ENCODE assay signal across 8 cellular contexts in genomic region chr2:216108310-216108966, GRCh38. TPM values are rescaled to one million over a fixed set of nuclear protein-coding genes. Genes with fewer than 3 reads are reported as not detected.
DNase-seq lines count a peak whose midpoint lies in the region; ATAC-seq, FAIRE-seq and TF ChIP-seq lines count a peak whose summit lies in the region.

No MANE protein-coding gene starts in this region.

- no peaks in the 10 kb centered on the region for H4K20me1 ChIP-seq in endothelial cell of umbilical vein (replicated peaks; ENCODE audit: control insufficient read depth, extremely low read depth, insufficient read depth, low read length)

- H3K27ac Mint-ChIP-seq in progenitor cell of endocrine pancreas, result peak overlapping the region; percentile 100

- H3K4me1 ChIP-seq in ES-I3 (ENCODE audit: insufficient read depth, low read length), result peaks cover 13% of the 10 kb centered on the region
- peaks cover 19% of the 10 kb centered on the region for H3K4me1 ChIP-seq in endothelial cell of umbilical vein (ENCODE audit: control insufficient read depth, extremely low read depth, insufficient read depth, low read length)

- CTCF ChIA-PET in endothelial cell of umbilical vein (lab: Charles Lee), result interaction anchor here (0.6 to 2.4 kb wide), 3 partner anchors 74 to 559 kb away, joined by 3 to 8 read pairs (median 3); no protein-coding TSS in a partner anchor

- peaks cover 12% of the 10 kb centered on the region for H3K36me3 Mint-ChIP-seq in progenitor cell of endocrine pancreas (ENCODE audit: insufficient read depth)

- H3K79me2 ChIP-seq in endothelial cell of umbilical vein (ENCODE audit: control insufficient read depth, insufficient read depth, low read length), result peaks cover 39% of the 10 kb centered on the region

- peak overlapping the region; percentile 10 for H3K27ac ChIP-seq in endothelial cell of umbilical vein (ENCODE audit: insufficient read depth, low read depth, low read length)

- ATAC-seq in HG02798 (IDR thresholded peaks at IDR 0.05; ENCODE audit: poor library complexity, unreplicated experiment) (no peak), HG02885 (IDR thresholded peaks at IDR 0.05; ENCODE audit: poor library complexity, unreplicated experiment) (no peak)

- H3K9me3 ChIP-seq in ES-I3 (ENCODE audit: control insufficient read depth, insufficient read depth, low read length), result no peaks in the 10 kb centered on the region
- no peaks in the 10 kb centered on the region for H3K9me3 ChIP-seq in endothelial cell of umbilical vein (replicated peaks; ENCODE audit: control insufficient read depth, insufficient read depth, low read length)

- no peak for TF ChIP-seq POLR2A in endothelial cell of umbilical vein (IDR thresholded peaks at IDR 0.05; ENCODE audit: low read depth, low read length)

- no peak for TF ChIP-seq CTCF in endothelial cell of umbilical vein (IDR thresholded peaks at IDR 0.05; ENCODE audit: extremely low read depth in 1 of 2, insufficient read depth in 1 of 2, low read depth in 1 of 2, low read length in 2 of 2)
- TF ChIP-seq CTCF in progenitor cell of endocrine pancreas (IDR thresholded peaks at IDR 0.05; ENCODE audit: unreplicated experiment), result no peak

- H3K9ac ChIP-seq in ES-I3 (ENCODE audit: low read depth, low read length) (peak overlapping the region; percentile 45), endothelial cell of umbilical vein (replicated peaks; ENCODE audit: extremely low read depth, insufficient read depth, low read length) (peak overlapping the region; percentile 100)

- peak overlapping the region; percentile 99 for H3K4me3 Mint-ChIP-seq in progenitor cell of endocrine pancreas (ENCODE audit: low read depth)

- peak overlapping the region; percentile 52 for H3K4me2 ChIP-seq in endothelial cell of umbilical vein (ENCODE audit: insufficient read depth, low read length)

- H3K9me1 ChIP-seq in endothelial cell of umbilical vein (replicated peaks; ENCODE audit: control insufficient read depth, extremely low read depth, insufficient read depth, low read length), result no peaks in the 10 kb centered on the region

- POLR2A ChIA-PET in endothelial cell of umbilical vein (lab: Charles Lee), result no interaction called here

- H3K4me3 ChIP-seq in endothelial cell of umbilical vein (replicated peaks in 1 of 3; ENCODE audit: insufficient read depth in 1 of 3, low read depth in 1 of 3, low read length in 3 of 3), result peak overlapping the region in 2 of 3 experiments; percentile 41 to 85

- dilution Hi-C loops in endothelial cell of umbilical vein (cut with MboI; ENCODE audit: extremely low pct_ligation_motif_present, low sequenced_read_pairs), result no loop called here

- DNase-seq in OCI-M1 (lab: John Stamatoyannopoulos, UW) (peak; percentile 41), endothelial cell of umbilical vein (ENCODE audit: low read depth, low spot score) (no peak), progenitor cell of endocrine pancreas (ENCODE audit: low spot score, unreplicated experiment) (no peak), nucleus accumbens (lab: John Stamatoyannopoulos, UW) (no peak)
- no peak for DNase-seq in stimulated activated CD4-positive, alpha-beta T cell treated with anti-CD3 and anti-CD28 coated beads, Interleukin-2, amount 100 ng/mL, for 48 hours

- peaks cover 5% of the 10 kb centered on the region in 2 experiments for H3K27me3 ChIP-seq in endothelial cell of umbilical vein (ENCODE audit: control insufficient read depth in 2 of 2, insufficient read depth in 2 of 2, low read length in 2 of 2)

- peaks cover 45% of the 10 kb centered on the region for H3K4me1 Mint-ChIP-seq in progenitor cell of endocrine pancreas (ENCODE audit: low read depth)

- no peaks in the 10 kb centered on the region for H3K27me3 Mint-ChIP-seq in progenitor cell of endocrine pancreas

- peaks cover 31% of the 10 kb centered on the region for H3K36me3 ChIP-seq in ES-I3 (ENCODE audit: insufficient read depth, low read length)
- peaks cover 7 to 18% of the 10 kb centered on the region in 2 experiments for H3K36me3 ChIP-seq in endothelial cell of umbilical vein (ENCODE audit: control insufficient read depth in 2 of 2, extremely low read depth in 1 of 2, insufficient read depth in 2 of 2, low read length in 2 of 2)

- H2AFZ ChIP-seq in endothelial cell of umbilical vein (ENCODE audit: low read depth, low read length), result peak overlapping the region; percentile 18

- no peak for FAIRE-seq in endothelial cell of umbilical vein (lab: Jason Lieb, UNC)

- intact Hi-C loops in endothelial cell of umbilical vein (cut with micrococcal nuclease), result no loop called here

- H3K9me3 Mint-ChIP-seq in progenitor cell of endocrine pancreas (ENCODE audit: low read depth), result no peaks in the 10 kb centered on the region

- BruUV-seq in endothelial cell of umbilical vein (replicated peaks; lab: Mats Ljungman, UMichigan), result TSS peak; percentile 99

TF ChIP-seq in endothelial cell of umbilical vein, 7 proteins besides CTCF, POLR2A, EP300 and RAD21:
- TF ChIP-seq POLR2AphosphoS5 (IDR thresholded peaks at IDR 0.05; ENCODE audit: insufficient read depth, low read depth, low read length) (no peak), MAX (IDR thresholded peaks at IDR 0.05; ENCODE audit: insufficient read depth, insufficient read length) (no peak), MYC (IDR thresholded peaks at IDR 0.05; ENCODE audit: low read depth, low read length) (no peak), JUN (IDR thresholded peaks at IDR 0.05; ENCODE audit: borderline replicate concordance, insufficient read depth, insufficient read length, low read depth) (no peak), EZH2 (IDR thresholded peaks at IDR 0.05; ENCODE audit: borderline replicate concordance, low read depth, low read length, severe bottlenecking) (no peak), FOS (IDR thresholded peaks at IDR 0.05; ENCODE audit: borderline replicate concordance, insufficient read depth, low read length) (no peak), GATA2 (IDR thresholded peaks at IDR 0.05; ENCODE audit: insufficient read depth, insufficient read length, low read depth, low read length) (no peak)

RNA-seq across cellular contexts. Expression of gene XRCC5, which starts 0.7 kb away (rescaled TPM):
- total RNA-seq in endothelial cell of umbilical vein, result 313 and 319 TPM in 2 replicates
- 177 and 267 TPM in 2 replicates for polyA plus RNA-seq in endothelial cell of umbilical vein
- polyA plus RNA-seq in endothelial cell of umbilical vein (2011; cell fraction: cytosol; rRNA removed), result 201 and 238 TPM in 2 replicates
- 228 and 252 TPM in 2 replicates for polyA plus RNA-seq in endothelial cell of umbilical vein (2011; cell fraction: nucleus; rRNA removed)
- polyA plus RNA-seq in endothelial cell of umbilical vein (2012), result 235 and 329 TPM in 2 replicates
- polyA minus RNA-seq in endothelial cell of umbilical vein, result 729 and 798 TPM in 2 replicates
- polyA minus RNA-seq in endothelial cell of umbilical vein (2011; cell fraction: cytosol; rRNA and poly(A)+ RNA removed), result 124 TPM
- polyA minus RNA-seq in endothelial cell of umbilical vein (2011; cell fraction: nucleus; rRNA and poly(A)+ RNA removed), result 257 and 399 TPM in 2 replicates
- total RNA-seq in progenitor cell of endocrine pancreas, result 378 and 386 TPM in 2 replicates

RNA-seq across cellular contexts. Expression of gene TMEM169, which starts 26.7 kb away (rescaled TPM):
- total RNA-seq in endothelial cell of umbilical vein, result 0.20 TPM in 1 of 2 replicates, not detected in the other
- polyA plus RNA-seq in endothelial cell of umbilical vein, result not detected in 2 replicates
- not detected in 2 replicates for polyA plus RNA-seq in endothelial cell of umbilical vein (2011; cell fraction: cytosol; rRNA removed)
- polyA plus RNA-seq in endothelial cell of umbilical vein (2011; cell fraction: nucleus; rRNA removed), result not detected in 2 replicates
- 0.07 and 0.18 TPM in 2 replicates for polyA plus RNA-seq in endothelial cell of umbilical vein (2012)
- not detected in 2 replicates for polyA minus RNA-seq in endothelial cell of umbilical vein
- polyA minus RNA-seq in endothelial cell of umbilical vein (2011; cell fraction: cytosol; rRNA and poly(A)+ RNA removed), result not detected
- polyA minus RNA-seq in endothelial cell of umbilical vein (2011; cell fraction: nucleus; rRNA and poly(A)+ RNA removed), result not detected in 2 replicates
- total RNA-seq in progenitor cell of endocrine pancreas, result 3.6 and 3.8 TPM in 2 replicates

RNA-seq across cellular contexts. Expression of gene PECR, which starts 26.8 kb away (rescaled TPM):
- total RNA-seq in endothelial cell of umbilical vein (5.4 and 6.2 TPM in 2 replicates), progenitor cell of endocrine pancreas (14.2 and 14.8 TPM in 2 replicates)
- 4.1 and 4.7 TPM in 2 replicates for polyA plus RNA-seq in endothelial cell of umbilical vein
- 4.4 and 5.3 TPM in 2 replicates for polyA plus RNA-seq in endothelial cell of umbilical vein (2011; cell fraction: cytosol; rRNA removed)
- polyA plus RNA-seq in endothelial cell of umbilical vein (2011; cell fraction: nucleus; rRNA removed), result 3.4 and 4.4 TPM in 2 replicates
- polyA plus RNA-seq in endothelial cell of umbilical vein (2012), result 6.1 and 7.7 TPM in 2 replicates
- polyA minus RNA-seq in endothelial cell of umbilical vein, result 1.9 and 6.0 TPM in 2 replicates
- polyA minus RNA-seq in endothelial cell of umbilical vein (2011; cell fraction: cytosol; rRNA and poly(A)+ RNA removed), result 3.5 TPM
- polyA minus RNA-seq in endothelial cell of umbilical vein (2011; cell fraction: nucleus; rRNA and poly(A)+ RNA removed), result 2.7 and 4.8 TPM in 2 replicates
